Comparison of ENCODE assay signal across 1 cellular context in genomic region chr7:39623312-39624201, GRCh38.
A peak's percentile ranks its signal among the peaks of the same experiment; 100 is the strongest.
TF ChIP-seq lines count a peak whose summit lies in the region.

A gene with protein sequence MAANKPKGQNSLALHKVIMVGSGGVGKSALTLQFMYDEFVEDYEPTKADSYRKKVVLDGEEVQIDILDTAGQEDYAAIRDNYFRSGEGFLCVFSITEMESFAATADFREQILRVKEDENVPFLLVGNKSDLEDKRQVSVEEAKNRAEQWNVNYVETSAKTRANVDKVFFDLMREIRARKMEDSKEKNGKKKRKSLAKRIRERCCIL (plus strand): TSS chr7:39623572. CDS start chr7:39686668, 63,096 bp downstream.

TF ChIP-seq in K562, 482 proteins besides CTCF, POLR2A, EP300 and RAD21 (continued from another document):
- TF ChIP-seq ARID4B (CRISPR knock-in tag; IDR thresholded peaks at IDR 0.05): 0 out of 2 replicates have a peak, but pooled peaks have one; percentile 57
- no peak for TF ChIP-seq ZNF347 (CRISPR knock-in tag; IDR thresholded peaks at IDR 0.05; ENCODE audit: low read depth)
- TF ChIP-seq SAP30 (IDR thresholded peaks at IDR 0.05; ENCODE audit: borderline replicate concordance, insufficient read depth, low read depth, low read length, poor library complexity, severe bottlenecking): peak; percentile 38
- peak; percentile 46; the same call in 1 of the 2 replicates for TF ChIP-seq CC2D1A (IDR thresholded peaks at IDR 0.05)
- 0 out of 2 replicates have a peak, but pooled peaks have one; percentile 10 for TF ChIP-seq NCOA1 (IDR thresholded peaks at IDR 0.05; ENCODE audit: low read depth)
- peak; percentile 39; the same call in 1 of the 2 replicates for TF ChIP-seq POLR2AphosphoS2 (IDR thresholded peaks at IDR 0.05; ENCODE audit: low read length)
- peak; percentile 96 for TF ChIP-seq VEZF1 (CRISPR knock-in tag; IDR thresholded peaks at IDR 0.05)
- TF ChIP-seq PRDM10 (IDR thresholded peaks at IDR 0.05; ENCODE audit: partially characterized antibody): peak; percentile 93
- TF ChIP-seq ZNF324 (CRISPR knock-in tag; IDR thresholded peaks at IDR 0.05): no peak
- TF ChIP-seq SP1 (CRISPR knock-in tag; IDR thresholded peaks at IDR 0.05): peak; percentile 40; the same call in 1 of the 2 replicates
- TF ChIP-seq L3MBTL2 (IDR thresholded peaks at IDR 0.05): peak; percentile 49; the same call in 1 of the 2 replicates
- 0 out of 2 replicates have a peak, but pooled peaks have one; percentile 27 for TF ChIP-seq ETV5 (CRISPR knock-in tag; IDR thresholded peaks at IDR 0.05; ENCODE audit: low read depth)
- peak; percentile 94 for TF ChIP-seq MCM2 (IDR thresholded peaks at IDR 0.05; ENCODE audit: low read depth)
- peak; percentile 78; the same call in 1 of the 2 replicates for TF ChIP-seq HNRNPL (IDR thresholded peaks at IDR 0.05; ENCODE audit: low read depth, low read length)
- peak; percentile 49 for TF ChIP-seq ATF7 (IDR thresholded peaks at IDR 0.05)
- 0 out of 2 replicates have a peak, but pooled peaks have one; percentile 27 for TF ChIP-seq SRSF1 (IDR thresholded peaks at IDR 0.05; ENCODE audit: low read depth, low read length)
